In genomic region chr10:11177926-11178453, GRCh38 we compare ENCODE assay signal across 8 cellular contexts.
A peak's percentile ranks its signal among the peaks of the same experiment; 100 is the strongest.
DNase-seq lines count a peak whose midpoint lies in the region; TF ChIP-seq lines count a peak whose summit lies in the region.

No MANE protein-coding gene starts in this region.

- H3K27ac ChIP-seq in DOHH2 (ENCODE audit: low read depth, low read length) (peak overlapping the region; percentile 29; the same call in 1 of the 2 replicates), mesodermal cell (ENCODE audit: low read depth, low read length, severe bottlenecking) (peak overlapping the region; percentile 91)

- H3K4me2 ChIP-seq in DOHH2 (ENCODE audit: low read length): peak overlapping the region; percentile 65

- peaks cover 2% of the 10 kb centered on the region; the same call in 1 of the 2 replicates for H3K27me3 Mint-ChIP-seq in HFFc6 (ENCODE audit: insufficient read depth)
- H3K27me3 Mint-ChIP-seq in activated naive CD4-positive, alpha-beta T cell treated with anti-CD3 and anti-CD28 coated beads, Interleukin-2, amount 10 ng/mL, durations not matched to agents 7 days and 5 days: no peaks in the 10 kb centered on the region

- no peaks in the 10 kb centered on the region for H3F3A ChIP-seq in DOHH2 (ENCODE audit: control insufficient read depth, insufficient read depth)

- no peaks in the 10 kb centered on the region for H4K20me1 ChIP-seq in DOHH2 (ENCODE audit: control insufficient read depth, insufficient read depth, low read depth, low read length)

- H3K27me3 ChIP-seq in DOHH2 (ENCODE audit: control insufficient read depth, low read length): peaks cover 93% of the 10 kb centered on the region

- H3K36me3 ChIP-seq in DOHH2 (ENCODE audit: control insufficient read depth, low read length) (no peaks in the 10 kb centered on the region), mesodermal cell (ENCODE audit: control insufficient read depth, insufficient read depth, low read length) (peaks cover 28% of the 10 kb centered on the region)

- no peak overlapping the region for H3K4me3 Mint-ChIP-seq in HFFc6
- H3K4me3 Mint-ChIP-seq in activated naive CD4-positive, alpha-beta T cell treated with anti-CD3 and anti-CD28 coated beads, Interleukin-2, amount 10 ng/mL, durations not matched to agents 7 days and 5 days: no peak overlapping the region

- TF ChIP-seq CTCF in DOHH2 (IDR thresholded peaks at IDR 0.05; ENCODE audit: low read depth, low read length, poor library complexity, severe bottlenecking) (peak; percentile 9), HFFc6 (IDR thresholded peaks at IDR 0.05) (no peak)

- H3K4me1 ChIP-seq in DOHH2 (ENCODE audit: control insufficient read depth, low read length): peaks cover 53% of the 10 kb centered on the region
- peaks cover 33% of the 10 kb centered on the region for H3K4me1 ChIP-seq in mesodermal cell (ENCODE audit: control insufficient read depth, insufficient read depth, low read length, poor library complexity, severe bottlenecking)

- WGBS in mesodermal cell (ENCODE audit: insufficient coverage in 2 of 2), 2 experiments: 95 to 97% methylated on average over 16 to 17 of the region's 18 CpGs

- no peaks in the 10 kb centered on the region for H3K9me2 ChIP-seq in DOHH2 (replicated peaks; ENCODE audit: control insufficient read depth, low read length)

- H3K9me3 Mint-ChIP-seq in HFFc6: peaks cover 22% of the 10 kb centered on the region; the same call in 1 of the 2 replicates
- H3K9me3 Mint-ChIP-seq in activated naive CD4-positive, alpha-beta T cell treated with anti-CD3 and anti-CD28 coated beads, Interleukin-2, amount 10 ng/mL, durations not matched to agents 7 days and 5 days: no peaks in the 10 kb centered on the region

- H3K27ac Mint-ChIP-seq in HFFc6: peak overlapping the region; percentile 92
- H3K27ac Mint-ChIP-seq in activated naive CD4-positive, alpha-beta T cell treated with anti-CD3 and anti-CD28 coated beads, Interleukin-2, amount 10 ng/mL, durations not matched to agents 7 days and 5 days: peak overlapping the region; percentile 92

- H3K9me3 ChIP-seq in DOHH2 (ENCODE audit: control insufficient read depth, insufficient read depth, low read length): no peaks in the 10 kb centered on the region
- H3K9me3 ChIP-seq in mesodermal cell (ENCODE audit: control insufficient read depth, low read length): no peaks in the 10 kb centered on the region

- peaks cover 66% of the 10 kb centered on the region for H3K4me1 Mint-ChIP-seq in HFFc6 (ENCODE audit: low read depth)
- peaks cover 99% of the 10 kb centered on the region for H3K4me1 Mint-ChIP-seq in activated naive CD4-positive, alpha-beta T cell treated with anti-CD3 and anti-CD28 coated beads, Interleukin-2, amount 10 ng/mL, durations not matched to agents 7 days and 5 days

- H3K4me3 ChIP-seq in DOHH2 (ENCODE audit: low read length) (peak overlapping the region; percentile 31), mesodermal cell (ENCODE audit: extremely low read depth, insufficient read depth, low read length, poor library complexity, severe bottlenecking) (no peak overlapping the region)

- DNase-seq in HFFc6: no peak
- DNase-seq in activated naive CD4-positive, alpha-beta T cell treated with anti-CD3 and anti-CD28 coated beads, Interleukin-2, amount 10 ng/mL, durations not matched to agents 7 days and 5 days: peak; percentile 55
- DNase-seq in DMS114 treated with DMSO at 0.1 percent for 48 hours (lab: John Stamatoyannopoulos, UW; ENCODE audit: unreplicated experiment): no peak
- DNase-seq in iPS-NIHi7 (ENCODE audit: extremely low spot score): no peak
- DNase-seq in germinal center (ENCODE audit: low spot score): no peak
- no peak for DNase-seq in iPS-NIHi11 (ENCODE audit: low spot score)

- H3K36me3 Mint-ChIP-seq in HFFc6 (ENCODE audit: low read depth): peaks cover 13% of the 10 kb centered on the region; the same call in 1 of the 2 replicates
- peaks cover 91% of the 10 kb centered on the region for H3K36me3 Mint-ChIP-seq in activated naive CD4-positive, alpha-beta T cell treated with anti-CD3 and anti-CD28 coated beads, Interleukin-2, amount 10 ng/mL, durations not matched to agents 7 days and 5 days

- CTCF ChIA-PET in activated naive CD4-positive, alpha-beta T cell treated with anti-CD3 and anti-CD28 coated beads, Interleukin-2, amount 10 ng/mL, durations not matched to agents 7 days and 5 days (lab: Charles Lee): interaction anchor here (0.6 to 4.3 kb wide), 7 partner anchors 11 to 72 kb away, joined by 3 to 63 read pairs (median 5); no protein-coding TSS in a partner anchor

- H3K79me2 ChIP-seq in DOHH2 (ENCODE audit: control insufficient read depth, low read length): no peaks in the 10 kb centered on the region
